ENCODE assay signal across 26 cellular contexts in genomic region chr13:24491853-24492252, GRCh38. TPM values are rescaled to one million over a fixed set of nuclear protein-coding genes. Genes with fewer than 3 reads are reported as not detected.
DNase-seq lines count a peak whose midpoint lies in the region; ATAC-seq, FAIRE-seq and TF ChIP-seq lines count a peak whose summit lies in the region.
"Had no signal": no experiment of that assay in that cellular context is flagged by ENCODE, and none has a peak within 500 bp of the region (broad histone marks: within the 10 kb centered on the region; RNA-seq: fewer than 3 reads in every experiment).

No MANE protein-coding gene starts in this region.

- CTCF ChIA-PET in AG04450 (lab: Charles Lee) = no interaction called here
- CTCF ChIA-PET in HCT116 (lab: Charles Lee) = no interaction called here

- TF ChIP-seq CTCF in AG04450 (IDR thresholded peaks at IDR 0.05; ENCODE audit: low read depth, low read length) (peak; percentile 21; the same call in 1 of the 2 replicates), HCT116 (IDR thresholded peaks at IDR 0.05 in 2 of 3, conservative IDR thresholded peaks at IDR 0.05 in 1 of 3; ENCODE audit: borderline replicate concordance in 1 of 3, insufficient read depth in 1 of 3, low read depth in 2 of 3, low read length in 2 of 3) (peak in 2 of 3 experiments; percentile 18 to 25; a peak in 1 of 6 replicates), bronchial epithelial cell (IDR thresholded peaks at IDR 0.05; ENCODE audit: insufficient read depth, low read length, severe bottlenecking) (no peak), foreskin keratinocyte (conservative IDR thresholded peaks at IDR 0.05) (peak; percentile 19)

- FAIRE-seq in bronchial epithelial cell (lab: Jason Lieb, UNC) = peak; percentile 47
- FAIRE-seq: endometrium, GM12892, urothelium cell line had no signal

- intact Hi-C loops in HCT116 (cut with micrococcal nuclease) = no loop called here

- POLR2A ChIA-PET in AG04450 (lab: Yijun Ruan, JAX) (no interaction called here), HCT116 (lab: Charles Lee) (no interaction called here)

- no peaks in the 10 kb centered on the region for H4K20me1 ChIP-seq in HCT116 (ENCODE audit: insufficient read depth)

- TF ChIP-seq RAD21 in HCT116 (IDR thresholded peaks at IDR 0.05; ENCODE audit: low read depth) = no peak

- no peak for TF ChIP-seq POLR2A in HCT116 (IDR thresholded peaks at IDR 0.05; ENCODE audit: borderline replicate concordance, extremely low read depth, insufficient read depth, insufficient read length)

- DNase-seq in AG04450 (ENCODE audit: low read depth, low spot score) (no peak), HCT116 (ENCODE audit: low read depth, low spot score) (no peak), bronchial epithelial cell (ENCODE audit: low read depth) (no peak), foreskin keratinocyte (no peak), activated gamma-delta T cell treated with Interleukin-2 at 50 U/mL for 16 hours (no peak), MV-4-11 (lab: John Stamatoyannopoulos, UW) (no peak)
- no peak for DNase-seq in activated T-cell treated with anti-CD3 and anti-CD28 coated beads, Interleukin-2, amount 50 U/mL, for 48 hours
- DNase-seq: activated CD4-positive, alpha-beta memory T cell treated with anti-CD3 and anti-CD28 coated beads, Interleukin-2, amount 10 ng/mL, durations not matched to agents 7 days and 5 days; body of pancreas; H7; heart right ventricle; Karpas-422; left cardiac atrium; midbrain; naive thymus-derived CD8-positive, alpha-beta T cell; NCI-H187; NCI-H2227 treated with DMSO at 0.1 percent for 48 hours; RPMI8226; stimulated activated CD4-positive, alpha-beta T cell treated with anti-CD3 and anti-CD28 coated beads, Interleukin-4, amount 100 ng/mL, for 24 hours; stimulated activated naive B cell treated with anti-CD40 and anti-IgM and Interleukin-4, amounts not matched to agents 10 μg/mL and 1 μg/mL and 100 μg/mL, for 72 hours had no signal

- no peak overlapping the region for H3K4me2 ChIP-seq in HCT116 (ENCODE audit: low read length)
- H3K4me2 ChIP-seq: BLaER1 treated with 17β-estradiol and CSF1 and Interleukin-3, amounts not matched to agents 10 nM and 100 nM had no signal

- no peak for ATAC-seq in HCT116
- no peak for ATAC-seq in foreskin keratinocyte
- no peak for ATAC-seq in GM19397 (IDR thresholded peaks at IDR 0.05; ENCODE audit: unreplicated experiment)
- ATAC-seq: body of pancreas; naive thymus-derived CD8-positive, alpha-beta T cell; stimulated activated naive B cell treated with anti-CD40 and anti-IgM and Interleukin-4, amounts not matched to agents 10 μg/mL and 1 μg/mL and 100 μg/mL, for 72 hours had no signal

- H3K9me3 ChIP-seq in AG04450 (ENCODE audit: control insufficient read depth, insufficient read depth, low read length) (no peaks in the 10 kb centered on the region), HCT116 (ENCODE audit: control insufficient read depth in 1 of 2, insufficient read depth in 1 of 2, low read depth in 1 of 2, low read length in 2 of 2) (no peaks in the 10 kb centered on the region)
- H3K9me3 ChIP-seq: body of pancreas, heart right ventricle, suprapubic skin had no signal

- BruUV-seq in HCT116 (replicated peaks; lab: Mats Ljungman, UMichigan) = no TSS peak

- no peaks in the 10 kb centered on the region for H3K4me1 ChIP-seq in HCT116 (ENCODE audit: control insufficient read depth in 1 of 2, insufficient read depth in 2 of 2, low read length in 2 of 2)
- H3K4me1 ChIP-seq in foreskin keratinocyte = peaks cover 4% of the 10 kb centered on the region
- H3K4me1 ChIP-seq: BLaER1 treated with 17β-estradiol and CSF1 and Interleukin-3, amounts not matched to agents 10 nM and 100 nM; body of pancreas had no signal

- H2AFZ ChIP-seq in HCT116 (ENCODE audit: low read depth, low read length, poor library complexity, severe bottlenecking) = no peak overlapping the region

- no peaks in the 10 kb centered on the region; the same call in 1 of the 2 replicates for H3K79me2 ChIP-seq in HCT116 (ENCODE audit: insufficient read depth, low read length)

- H3K9me2 ChIP-seq in HCT116 (ENCODE audit: insufficient read depth) = no peaks in the 10 kb centered on the region

- no peak overlapping the region for H3K9ac ChIP-seq in HCT116 (ENCODE audit: low read length)
- H3K9ac ChIP-seq: BLaER1 treated with 17β-estradiol and CSF1 and Interleukin-3, amounts not matched to agents 10 nM and 100 nM had no signal

- no peak overlapping the region for H3K4me3 ChIP-seq in AG04450 (ENCODE audit: low read depth, low read length)
- H3K4me3 ChIP-seq in HCT116 (replicated peaks in 1 of 2; ENCODE audit: low read depth in 1 of 2, low read length in 2 of 2) = no peak overlapping the region
- H3K4me3 ChIP-seq in bronchial epithelial cell (ENCODE audit: low read depth, low read length) = no peak overlapping the region
- H3K4me3 ChIP-seq: BLaER1 treated with 17β-estradiol and CSF1 and Interleukin-3, amounts not matched to agents 10 nM and 100 nM; body of pancreas; heart right ventricle; suprapubic skin had no signal

- no peak overlapping the region for H3K27ac ChIP-seq in AG04450 (ENCODE audit: low read depth, low read length)
- H3K27ac ChIP-seq in HCT116 (ENCODE audit: low read depth, low read length) = no peak overlapping the region
- no peak overlapping the region for H3K27ac ChIP-seq in foreskin keratinocyte
- H3K27ac ChIP-seq: BLaER1 treated with 17β-estradiol and CSF1 and Interleukin-3, amounts not matched to agents 10 nM and 100 nM; body of pancreas; heart right ventricle; suprapubic skin had no signal

- H3K36me3 ChIP-seq in HCT116 (ENCODE audit: control insufficient read depth in 1 of 2, insufficient read depth in 2 of 2, low read length in 2 of 2) (peaks cover 34 to 54% of the 10 kb centered on the region in 2 experiments), bronchial epithelial cell (ENCODE audit: control insufficient read depth, insufficient read depth, low read length) (peaks cover 11% of the 10 kb centered on the region)

- H3K27me3 ChIP-seq in AG04450 (ENCODE audit: control insufficient read depth, insufficient read depth, low read length) (no peaks in the 10 kb centered on the region), HCT116 (ENCODE audit: insufficient read depth, low read length) (no peaks in the 10 kb centered on the region), bronchial epithelial cell (ENCODE audit: control insufficient read depth, insufficient read depth, low read length) (no peaks in the 10 kb centered on the region), foreskin keratinocyte (no peaks in the 10 kb centered on the region)
- H3K27me3 ChIP-seq: BLaER1 treated with 17β-estradiol and CSF1 and Interleukin-3, amounts not matched to agents 10 nM and 100 nM; body of pancreas; heart right ventricle; suprapubic skin had no signal

- RAD21 ChIA-PET in HCT116 (lab: Charles Lee; ENCODE audit: low non-redundant PET in 1 of 2, low total read pairs in 2 of 2, uncharacterized antibody in 2 of 2, unreplicated experiment in 2 of 2) = no interaction called here

TF ChIP-seq in HCT116, 20 proteins besides CTCF, POLR2A, EP300 and RAD21:
- no peak for TF ChIP-seq SP1 (IDR thresholded peaks at IDR 0.05; ENCODE audit: low read depth)
- TF ChIP-seq ZFX (IDR thresholded peaks at IDR 0.05) = no peak

RNA-seq across cellular contexts. Expression of gene PARP4, which starts 20.7 kb away (rescaled TPM):
- polyA plus RNA-seq in AG04450 (2011; rRNA removed) (57.5 and 73.9 TPM in 2 replicates), foreskin keratinocyte (13.6 and 13.8 TPM in 2 replicates)
- polyA minus RNA-seq in AG04450 (2011; rRNA and poly(A)+ RNA removed) = 70.6 and 85.8 TPM in 2 replicates
- total RNA-seq in HCT116 (2021; ENCODE audit: unreplicated experiment) (76.0 TPM), bronchial epithelial cell (11.8 and 11.9 TPM in 2 replicates), foreskin keratinocyte (43.2 and 52.4 TPM in 2 replicates)
- polyA plus RNA-seq in HCT116 (2012) = 39.2 and 53.2 TPM in 2 replicates
